13 cellular contexts compared by ENCODE assay signal in the genomic region with DNA sequence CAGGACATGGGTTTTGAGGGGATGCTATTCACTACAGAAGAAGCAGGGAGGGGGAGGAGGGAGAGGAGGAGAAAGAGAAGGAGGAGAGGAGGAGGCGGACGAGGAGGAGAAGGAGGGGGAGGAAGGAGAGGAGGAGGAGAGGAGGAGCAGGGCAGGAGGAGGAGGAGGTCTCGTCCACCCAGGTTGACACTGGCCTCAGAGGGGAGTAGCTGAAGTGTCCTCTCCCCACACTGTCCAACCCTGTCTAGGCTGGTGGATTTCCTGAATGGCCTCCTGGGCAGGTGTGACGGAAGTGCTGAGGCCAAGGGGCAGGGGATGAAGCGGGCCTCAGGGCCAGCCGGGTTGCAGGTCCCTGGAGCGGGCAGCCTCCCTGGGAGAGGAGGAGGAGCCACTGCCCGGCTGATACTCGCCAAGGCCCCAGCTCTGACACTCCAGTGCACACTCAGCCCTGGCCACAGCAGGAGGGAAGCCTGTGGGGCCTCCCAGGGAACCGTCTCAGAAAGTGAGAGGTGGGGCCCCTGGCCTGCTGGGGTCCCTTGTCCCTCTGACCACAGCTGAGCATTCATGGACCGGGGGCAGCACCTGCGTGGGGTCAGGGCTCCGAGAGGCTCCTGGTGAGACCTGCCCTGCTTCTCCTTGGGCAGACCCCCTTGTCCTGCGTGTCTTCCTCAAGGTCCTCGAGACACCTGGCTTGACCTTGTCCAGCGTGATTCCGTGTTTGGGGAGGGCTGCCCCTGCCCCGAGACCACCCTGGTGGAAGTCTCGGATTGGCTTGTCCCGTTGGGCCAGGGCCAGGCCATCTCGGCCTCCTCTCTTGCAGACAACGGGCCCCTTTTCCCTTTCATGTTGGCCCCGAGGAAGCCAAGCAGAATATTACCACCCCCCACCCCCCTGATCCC.
DNase-seq lines count a peak whose midpoint lies in the region; ATAC-seq and TF ChIP-seq lines count a peak whose summit lies in the region.
"Had no signal": no experiment of that assay in that cellular context is flagged by ENCODE, and none has a peak within 500 bp of the region (broad histone marks: within the 10 kb centered on the region; RNA-seq: fewer than 3 reads in every experiment).

No MANE protein-coding gene starts in this region.

- DNase-seq in right atrium auricular region (ENCODE audit: low spot score), result no peak
- DNase-seq in heart right ventricle, result no peak
- DNase-seq in WTC11 (ENCODE audit: low spot score), result no peak
- DNase-seq in memory B cell (ENCODE audit: low spot score in 2 of 2), result no peak
- peak in 1 of 2 donors; percentile 69 for DNase-seq in tibial artery
- no peak for DNase-seq in CD1c-positive myeloid dendritic cell (ENCODE audit: extremely low spot score)
- DNase-seq: activated naive CD4-positive, alpha-beta T cell treated with anti-CD3 and anti-CD28 coated beads, Interleukin-2, amount 50 U/mL, for 16 hours; islet precursor cell; stimulated activated CD4-positive, alpha-beta T cell treated with anti-CD3 and anti-CD28 coated beads, Interleukin-15, amount 100 ng/mL, for 24 hours; stimulated activated CD8-positive, alpha-beta memory T cell treated with anti-CD3 and anti-CD28 coated beads, Interleukin-4, amount 100 ng/mL, for 48 hours had no signal

- H3K27me3 Mint-ChIP-seq in WTC11 (ENCODE audit: low read depth), result no peaks in the 10 kb centered on the region; the same call in 1 of the 2 replicates
- peaks cover 8% of the 10 kb centered on the region for H3K27me3 Mint-ChIP-seq in memory B cell

- H3K27ac ChIP-seq in right atrium auricular region, result peak overlapping the region; percentile 86 to 94
- H3K27ac ChIP-seq in heart right ventricle, result no peak overlapping the region
- H3K27ac ChIP-seq in tibial artery, result peak overlapping the region; percentile 37 to 40

- no peak for TF ChIP-seq CTCF in right atrium auricular region (IDR thresholded peaks at IDR 0.05)
- TF ChIP-seq CTCF in heart right ventricle (IDR thresholded peaks at IDR 0.05), result no peak
- TF ChIP-seq CTCF in WTC11 (IDR thresholded peaks at IDR 0.05), result no peak
- no peak for TF ChIP-seq CTCF in tibial artery (IDR thresholded peaks at IDR 0.05)

- intact Hi-C loops in heart right ventricle (cut with DNase I) (loop anchor here in 2 of 10 donors (10.0 kb wide), 2 partner anchors 82 to 292 kb away; no protein-coding TSS in a partner anchor), tibial artery (cut with DNase I; ENCODE audit: low total_unique reads) (loop anchor here (10.0 kb wide), 1 partner anchor 242 kb away; no protein-coding TSS in a partner anchor)

- no peaks in the 10 kb centered on the region for H3K9me3 Mint-ChIP-seq in WTC11
- H3K9me3 Mint-ChIP-seq in memory B cell, result no peaks in the 10 kb centered on the region

- no peaks in the 10 kb centered on the region for H3K9me3 ChIP-seq in right atrium auricular region
- H3K9me3 ChIP-seq in heart right ventricle, result no peaks in the 10 kb centered on the region
- no peaks in the 10 kb centered on the region for H3K9me3 ChIP-seq in tibial artery

- peaks cover 0 to 84% of the 10 kb centered on the region in 2 donors for H3K4me1 ChIP-seq in right atrium auricular region
- peaks cover 17 to 71% (median 44%) of the 10 kb centered on the region in 9 donors for H3K4me1 ChIP-seq in heart right ventricle
- peaks cover 0 to 39% (median 31%) of the 10 kb centered on the region in 4 donors for H3K4me1 ChIP-seq in tibial artery

- ATAC-seq in heart right ventricle (no peak), WTC11 (no peak), memory B cell (ENCODE audit: low read depth) (no peak), HG03442 (IDR thresholded peaks at IDR 0.05; ENCODE audit: unreplicated experiment) (no peak), HG02852 (IDR thresholded peaks at IDR 0.05; ENCODE audit: unreplicated experiment) (no peak)

- H3K36me3 Mint-ChIP-seq in WTC11 (no peaks in the 10 kb centered on the region), memory B cell (no peaks in the 10 kb centered on the region)

- no peak overlapping the region for H3K4me3 Mint-ChIP-seq in WTC11
- H3K4me3 Mint-ChIP-seq in memory B cell, result peak overlapping the region; percentile 2

- H3K4me1 Mint-ChIP-seq in WTC11 (peaks cover 68% of the 10 kb centered on the region), memory B cell (peaks cover 23% of the 10 kb centered on the region)

- H3K36me3 ChIP-seq in right atrium auricular region (no peaks in the 10 kb centered on the region), heart right ventricle (no peaks in the 10 kb centered on the region), tibial artery (no peaks in the 10 kb centered on the region)

- H3K4me3 ChIP-seq in right atrium auricular region (no peak overlapping the region), heart right ventricle (no peak overlapping the region), tibial artery (no peak overlapping the region)
- H3K4me3 ChIP-seq: coronary artery had no signal

- CTCF ChIA-PET in WTC11 (lab: Charles Lee), result interaction anchor here (0.6 to 4.0 kb wide), 5 partner anchors 16 to 198 kb away, joined by 4 to 23 read pairs (median 5); no protein-coding TSS in a partner anchor

- H3K27me3 ChIP-seq in right atrium auricular region, result no peaks in the 10 kb centered on the region
- H3K27me3 ChIP-seq in heart right ventricle, result peaks cover 0 to 12% (median 0%) of the 10 kb centered on the region in 7 donors
- H3K27me3 ChIP-seq in tibial artery, result peaks cover 0 to 21% of the 10 kb centered on the region in 2 donors

- H3K27ac Mint-ChIP-seq in WTC11, result no peak overlapping the region
- H3K27ac Mint-ChIP-seq in memory B cell, result no peak overlapping the region

- POLR2A ChIA-PET in WTC11 (lab: Charles Lee), result no interaction called here

- WGBS in heart right ventricle, 2 donors, result 65 to 69% methylated on average over 23 of the region's 23 CpGs

TF ChIP-seq in WTC11, 78 proteins besides CTCF, POLR2A, EP300 and RAD21:
- TF ChIP-seq PRRX2 (CRISPR knock-in tag; IDR thresholded peaks at IDR 0.05) (no peak), ZNF263 (CRISPR knock-in tag; IDR thresholded peaks at IDR 0.05; ENCODE audit: low read depth) (peak; percentile 97)

Comparison
In these comparisons a context has a peak if more than half of its experiments do, and no peak if none do; other contexts are left out.
1. H3K27ac ChIP-seq: peak in right atrium auricular region (2 of 2) and tibial artery (2 of 2); none in heart right ventricle (0 of 10).